ENCODE assay signal across 22 cellular contexts in genomic region chr19:29106353-29106885, GRCh38.
"Had no signal": no experiment of that assay in that cellular context is flagged by ENCODE, and none has a peak within 500 bp of the region (broad histone marks: within the 10 kb centered on the region; RNA-seq: fewer than 3 reads in every experiment).

No MANE protein-coding gene starts in this region.

- H3K27me3 ChIP-seq: SJSA1 had no signal

- H3K4me3 ChIP-seq: MG63, SJSA1, SK-N-MC had no signal

- ATAC-seq: HepG2 had no signal

- H3K9me3 ChIP-seq: SJSA1 had no signal

- DNase-seq: IMR-90, Karpas-422, KG1, MG63, NCI-H1092, NCI-H1105 treated with DMSO at 0.1 percent for 48 hours, NCI-H1417 treated with DMSO at 0.1 percent for 48 hours, NCI-H146, NCI-H1694 treated with DMSO at 0.1 percent for 48 hours, NCI-H1930, NCI-H2081, NCI-H2107, NCI-H2227 treated with DMSO at 0.1 percent for 48 hours, NCI-H524 treated with DMSO at 0.1 percent for 48 hours, NCI-H69, NCI-H774, Right ventricle myocardium superior, RPMI8226, SIG-M5 had no signal

- H3K4me1 ChIP-seq: SJSA1 had no signal

- H3K36me3 ChIP-seq: MG63, SJSA1 had no signal

- H3K27ac ChIP-seq: SJSA1, SK-N-MC had no signal
